1 cellular context compared by ENCODE assay signal in genomic region chr3:130386604-130387263, GRCh38.
TF ChIP-seq lines count a peak whose summit lies in the region.

No MANE protein-coding gene starts in this region.

TF ChIP-seq in K562, 482 proteins besides CTCF, POLR2A, EP300 and RAD21 (continued from another document):
- TF ChIP-seq ZBTB26 (CRISPR knock-in tag; IDR thresholded peaks at IDR 0.05) (no peak), ZFPM2 (CRISPR knock-in tag; IDR thresholded peaks at IDR 0.05) (no peak), RB1 (IDR thresholded peaks at IDR 0.05; ENCODE audit: low read depth) (no peak), GATAD2B (IDR thresholded peaks at IDR 0.05; ENCODE audit: borderline replicate concordance) (peak; percentile 20; the same call in 1 of the 2 replicates), ZFP1 (CRISPR knock-in tag; IDR thresholded peaks at IDR 0.05) (no peak), MEIS2 (IDR thresholded peaks at IDR 0.05; ENCODE audit: partially characterized antibody) (peak; percentile 60), PRMT5 (CRISPR knock-in tag; IDR thresholded peaks at IDR 0.05) (no peak), SMARCC2 (IDR thresholded peaks at IDR 0.05; ENCODE audit: low read depth) (peak; percentile 84), FOS (IDR thresholded peaks at IDR 0.05; ENCODE audit: extremely low read depth, insufficient read length) (peak; percentile 52), KDM1A (IDR thresholded peaks at IDR 0.05) (peak in 1 of 2 experiments; percentile 5; a peak in 1 of 4 replicates), MBD2 (IDR thresholded peaks at IDR 0.05; ENCODE audit: borderline replicate concordance, low read depth) (0 out of 2 replicates have a peak, but pooled peaks have one; percentile 25), TRIM24 (IDR thresholded peaks at IDR 0.05) (peak in 1 of 2 experiments; percentile 74; a peak in 2 of 4 replicates), GABPA (tag; conservative IDR thresholded peaks at IDR 0.05; ENCODE audit: low read depth) (peak; percentile 46), FOXM1 (IDR thresholded peaks at IDR 0.05; ENCODE audit: low read depth) (peak; percentile 57), FOXM1 (CRISPR knock-in tag; IDR thresholded peaks at IDR 0.05; ENCODE audit: low read depth) (no peak), MCM2 (IDR thresholded peaks at IDR 0.05; ENCODE audit: low read depth) (no peak), RBFOX2 (IDR thresholded peaks at IDR 0.05; ENCODE audit: low read depth, low read length) (peak; percentile 24; the same call in 1 of the 2 replicates), HOMEZ (CRISPR knock-in tag; IDR thresholded peaks at IDR 0.05) (no peak), MNT (conservative IDR thresholded peaks at IDR 0.05) (0 out of 4 replicates have a peak, but pooled peaks of 1 of the 2 experiments have one; percentile 25), PML (IDR thresholded peaks at IDR 0.05; ENCODE audit: low read length) (peak; percentile 20; the same call in 1 of the 2 replicates), ZNF175 (CRISPR knock-in tag; IDR thresholded peaks at IDR 0.05; ENCODE audit: low read depth) (no peak), ZNF134 (CRISPR knock-in tag; conservative IDR thresholded peaks at IDR 0.05) (no peak), ARID3B (CRISPR knock-in tag; IDR thresholded peaks at IDR 0.05; ENCODE audit: borderline replicate concordance) (no peak), ARNT (IDR thresholded peaks at IDR 0.05) (peak in 1 of 2 experiments; percentile 54; a peak in 2 of 4 replicates), ARHGAP35 (IDR thresholded peaks at IDR 0.05; ENCODE audit: partially characterized antibody) (no peak), MCM7 (IDR thresholded peaks at IDR 0.05) (no peak), ETV1 (tag; conservative IDR thresholded peaks at IDR 0.05; ENCODE audit: low read depth) (peak; percentile 67), SMARCA4 (IDR thresholded peaks at IDR 0.05) (peak; percentile 97), KHSRP (IDR thresholded peaks at IDR 0.05) (no peak), HDAC2 (IDR thresholded peaks at IDR 0.05) (peak; percentile 35; the same call in 1 of the 2 replicates), CSDE1 (IDR thresholded peaks at IDR 0.05) (no peak)
- TF ChIP-seq, protein P1, sequence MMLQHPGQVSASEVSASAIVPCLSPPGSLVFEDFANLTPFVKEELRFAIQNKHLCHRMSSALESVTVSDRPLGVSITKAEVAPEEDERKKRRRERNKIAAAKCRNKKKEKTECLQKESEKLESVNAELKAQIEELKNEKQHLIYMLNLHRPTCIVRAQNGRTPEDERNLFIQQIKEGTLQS (IDR thresholded peaks at IDR 0.05), result peak; percentile 87
- TF ChIP-seq, protein P1 (CRISPR knock-in tag; conservative IDR thresholded peaks at IDR 0.05), result no peak
- TF ChIP-seq, protein P2, sequence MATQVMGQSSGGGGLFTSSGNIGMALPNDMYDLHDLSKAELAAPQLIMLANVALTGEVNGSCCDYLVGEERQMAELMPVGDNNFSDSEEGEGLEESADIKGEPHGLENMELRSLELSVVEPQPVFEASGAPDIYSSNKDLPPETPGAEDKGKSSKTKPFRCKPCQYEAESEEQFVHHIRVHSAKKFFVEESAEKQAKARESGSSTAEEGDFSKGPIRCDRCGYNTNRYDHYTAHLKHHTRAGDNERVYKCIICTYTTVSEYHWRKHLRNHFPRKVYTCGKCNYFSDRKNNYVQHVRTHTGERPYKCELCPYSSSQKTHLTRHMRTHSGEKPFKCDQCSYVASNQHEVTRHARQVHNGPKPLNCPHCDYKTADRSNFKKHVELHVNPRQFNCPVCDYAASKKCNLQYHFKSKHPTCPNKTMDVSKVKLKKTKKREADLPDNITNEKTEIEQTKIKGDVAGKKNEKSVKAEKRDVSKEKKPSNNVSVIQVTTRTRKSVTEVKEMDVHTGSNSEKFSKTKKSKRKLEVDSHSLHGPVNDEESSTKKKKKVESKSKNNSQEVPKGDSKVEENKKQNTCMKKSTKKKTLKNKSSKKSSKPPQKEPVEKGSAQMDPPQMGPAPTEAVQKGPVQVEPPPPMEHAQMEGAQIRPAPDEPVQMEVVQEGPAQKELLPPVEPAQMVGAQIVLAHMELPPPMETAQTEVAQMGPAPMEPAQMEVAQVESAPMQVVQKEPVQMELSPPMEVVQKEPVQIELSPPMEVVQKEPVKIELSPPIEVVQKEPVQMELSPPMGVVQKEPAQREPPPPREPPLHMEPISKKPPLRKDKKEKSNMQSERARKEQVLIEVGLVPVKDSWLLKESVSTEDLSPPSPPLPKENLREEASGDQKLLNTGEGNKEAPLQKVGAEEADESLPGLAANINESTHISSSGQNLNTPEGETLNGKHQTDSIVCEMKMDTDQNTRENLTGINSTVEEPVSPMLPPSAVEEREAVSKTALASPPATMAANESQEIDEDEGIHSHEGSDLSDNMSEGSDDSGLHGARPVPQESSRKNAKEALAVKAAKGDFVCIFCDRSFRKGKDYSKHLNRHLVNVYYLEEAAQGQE (CRISPR knock-in tag; IDR thresholded peaks at IDR 0.05; ENCODE audit: low read depth), result no peak
